1 cellular context compared by ENCODE assay signal in the genomic region with DNA sequence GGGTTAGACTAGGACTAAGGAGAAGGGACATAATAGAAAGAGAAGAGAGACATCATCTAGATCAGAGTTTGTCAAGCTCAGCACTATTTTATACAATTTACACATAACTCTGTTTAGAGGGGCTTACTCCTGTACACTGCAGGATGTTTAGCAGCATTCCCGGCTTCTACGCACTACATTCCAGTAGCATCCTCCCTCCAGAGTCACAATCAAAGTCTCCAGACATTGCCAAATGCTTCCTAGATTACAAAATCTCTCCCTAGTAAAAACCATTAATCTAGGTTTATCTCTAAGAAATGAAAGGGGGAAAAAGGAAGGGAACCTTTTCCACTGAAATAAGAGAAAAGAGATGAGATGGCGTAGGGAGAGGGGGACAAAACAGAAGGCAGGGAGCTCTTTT.
TF ChIP-seq lines count a peak whose summit lies in the region.

No MANE protein-coding gene starts in this region.

TF ChIP-seq in IMR-90, 13 proteins besides CTCF, POLR2A, EP300 and RAD21:
- TF ChIP-seq MXI1 (IDR thresholded peaks at IDR 0.05; ENCODE audit: borderline replicate concordance, low read depth, low read length) (no peak), RCOR1 (IDR thresholded peaks at IDR 0.05; ENCODE audit: insufficient replicate concordance, low read length) (no peak), FOS (IDR thresholded peaks at IDR 0.05; ENCODE audit: low read depth, low read length) (no peak), BHLHE40 (IDR thresholded peaks at IDR 0.05; ENCODE audit: low read depth, low read length) (no peak), CHD1 (IDR thresholded peaks at IDR 0.05; ENCODE audit: low read depth, low read length) (no peak), MAFK (IDR thresholded peaks at IDR 0.05; ENCODE audit: low read depth, low read length) (no peak), MAZ (IDR thresholded peaks at IDR 0.05; ENCODE audit: borderline replicate concordance, low read depth, low read length) (no peak), NFE2L2 (IDR thresholded peaks at IDR 0.05; ENCODE audit: low read depth, low read length) (no peak), CEBPB (IDR thresholded peaks at IDR 0.05; ENCODE audit: low read depth, low read length) (no peak), SMC3 (IDR thresholded peaks at IDR 0.05; ENCODE audit: low read depth, low read length) (no peak), RFX5 (IDR thresholded peaks at IDR 0.05; ENCODE audit: low read depth, low read length) (no peak)
- TF ChIP-seq, protein P1, sequence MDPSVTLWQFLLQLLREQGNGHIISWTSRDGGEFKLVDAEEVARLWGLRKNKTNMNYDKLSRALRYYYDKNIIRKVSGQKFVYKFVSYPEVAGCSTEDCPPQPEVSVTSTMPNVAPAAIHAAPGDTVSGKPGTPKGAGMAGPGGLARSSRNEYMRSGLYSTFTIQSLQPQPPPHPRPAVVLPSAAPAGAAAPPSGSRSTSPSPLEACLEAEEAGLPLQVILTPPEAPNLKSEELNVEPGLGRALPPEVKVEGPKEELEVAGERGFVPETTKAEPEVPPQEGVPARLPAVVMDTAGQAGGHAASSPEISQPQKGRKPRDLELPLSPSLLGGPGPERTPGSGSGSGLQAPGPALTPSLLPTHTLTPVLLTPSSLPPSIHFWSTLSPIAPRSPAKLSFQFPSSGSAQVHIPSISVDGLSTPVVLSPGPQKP (IDR thresholded peaks at IDR 0.05; ENCODE audit: borderline replicate concordance, low read depth, low read length), result no peak
- TF ChIP-seq, protein P2, sequence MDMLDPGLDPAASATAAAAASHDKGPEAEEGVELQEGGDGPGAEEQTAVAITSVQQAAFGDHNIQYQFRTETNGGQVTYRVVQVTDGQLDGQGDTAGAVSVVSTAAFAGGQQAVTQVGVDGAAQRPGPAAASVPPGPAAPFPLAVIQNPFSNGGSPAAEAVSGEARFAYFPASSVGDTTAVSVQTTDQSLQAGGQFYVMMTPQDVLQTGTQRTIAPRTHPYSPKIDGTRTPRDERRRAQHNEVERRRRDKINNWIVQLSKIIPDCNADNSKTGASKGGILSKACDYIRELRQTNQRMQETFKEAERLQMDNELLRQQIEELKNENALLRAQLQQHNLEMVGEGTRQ (IDR thresholded peaks at IDR 0.05; ENCODE audit: low read depth, low read length), result no peak
